16 cellular contexts compared by ENCODE assay signal in genomic region chr1:99173900-99174299, GRCh38.
DNase-seq lines count a peak whose midpoint lies in the region; ATAC-seq and FAIRE-seq lines count a peak whose summit lies in the region.
"Had no signal": no experiment of that assay in that cellular context is flagged by ENCODE, and none has a peak within 500 bp of the region (broad histone marks: within the 10 kb centered on the region; RNA-seq: fewer than 3 reads in every experiment).

No MANE protein-coding gene starts in this region.

- DNase-seq in ELR (ENCODE audit: low read depth), result peak; percentile 17
- DNase-seq in M059J (ENCODE audit: low read depth), result peak; percentile 22
- DNase-seq in left lobe of liver (ENCODE audit: low spot score), result no peak
- peak; percentile 12 for DNase-seq in small intestine
- DNase-seq in ureter (ENCODE audit: low spot score), result no peak
- no peak for DNase-seq in SKM-1 treated with dmso at 0.1 percent for 144 hours (lab: John Stamatoyannopoulos, UW; ENCODE audit: unreplicated experiment)
- DNase-seq in MG63, result no peak
- DNase-seq: C1 segment of cervical spinal cord; Calu3; CD4-positive, alpha-beta T cell; DMS 273 treated with DMSO at 0.1 percent for 48 hours; KBM-7 had no signal

- H3K9me3 ChIP-seq in small intestine (ENCODE audit: control insufficient read depth, low read depth) (no peaks in the 10 kb centered on the region), MG63 (peaks cover 2% of the 10 kb centered on the region; the same call in 1 of the 2 replicates)
- H3K9me3 ChIP-seq: HAP-1 had no signal

- H3K36me3 ChIP-seq in small intestine (ENCODE audit: control insufficient read depth in 2 of 2, insufficient read depth in 2 of 2, low read length in 2 of 2), result no peaks in the 10 kb centered on the region
- no peaks in the 10 kb centered on the region for H3K36me3 ChIP-seq in MG63
- H3K36me3 ChIP-seq: HAP-1 had no signal

- peak; percentile 45 for ATAC-seq in left lobe of liver

- no peak for FAIRE-seq in small intestine (lab: Jason Lieb, UNC)
- FAIRE-seq: A204.1, GM12892, H1 had no signal

- no peak overlapping the region for H3K27ac ChIP-seq in small intestine (ENCODE audit: low read depth in 1 of 2, low read length in 1 of 2)

- no peaks in the 10 kb centered on the region for H3K4me1 ChIP-seq in small intestine (ENCODE audit: control insufficient read depth in 2 of 2, insufficient read depth in 1 of 2, low read depth in 1 of 2, low read length in 1 of 2)
- H3K4me1 ChIP-seq: HAP-1 had no signal

- 48 to 78% (median 65%) methylated on average over 7 of the region's 7 CpGs for WGBS in small intestine, 3 donors

- H3K4me3 ChIP-seq in small intestine (ENCODE audit: low read depth in 1 of 2, low read length in 2 of 2) (no peak overlapping the region), MG63 (no peak overlapping the region)
- H3K4me3 ChIP-seq: HAP-1 had no signal

- no peaks in the 10 kb centered on the region for H3K27me3 ChIP-seq in small intestine (ENCODE audit: control insufficient read depth in 2 of 2, insufficient read depth in 2 of 2, low read length in 2 of 2)
- no peaks in the 10 kb centered on the region for H3K27me3 ChIP-seq in MG63

Comparison
In these comparisons a context has a peak if more than half of its experiments do, and no peak if none do; other contexts are left out.
1. DNase-seq: peak in ELR (single experiment), M059J (single experiment) and small intestine (single experiment); none in left lobe of liver (single experiment), ureter (single experiment), SKM-1 treated with dmso at 0.1 percent for 144 hours (single experiment) and MG63 (single experiment).